10 cellular contexts compared by ENCODE assay signal in genomic region chr17:43175213-43176118, GRCh38. TPM values are rescaled to one million over a fixed set of nuclear protein-coding genes. Genes with fewer than 3 reads are reported as not detected.
DNase-seq lines count a peak whose midpoint lies in the region; ATAC-seq and TF ChIP-seq lines count a peak whose summit lies in the region.
"Had no signal": no experiment of that assay in that cellular context is flagged by ENCODE, and none has a peak within 500 bp of the region (broad histone marks: within the 10 kb centered on the region; RNA-seq: fewer than 3 reads in every experiment).

No MANE protein-coding gene starts in this region.

- H3K4me3 ChIP-seq in BJ (ENCODE audit: low read depth, low read length) (no peak overlapping the region), MM.1S (ENCODE audit: low read length) (no peak overlapping the region), neutrophil (ENCODE audit: low read depth in 1 of 2, low read length in 1 of 2) (no peak overlapping the region)

- H3K36me3 ChIP-seq in BJ (ENCODE audit: control insufficient read depth, insufficient read depth, low read length) (peaks cover 4% of the 10 kb centered on the region), MM.1S (replicated peaks; ENCODE audit: insufficient read depth, low read length) (no peaks in the 10 kb centered on the region; the same call in 1 of the 2 replicates), neutrophil (peaks cover 50% of the 10 kb centered on the region)

- POLR2A ChIA-PET in BJ (lab: Charles Lee) = no interaction called here

- H3K4me2 ChIP-seq in MM.1S (ENCODE audit: low read depth, low read length) = peak overlapping the region; percentile 16; the same call in 1 of the 2 replicates

- ATAC-seq in HG03520 (IDR thresholded peaks at IDR 0.05; ENCODE audit: unreplicated experiment) = no peak

- H3K27me3 ChIP-seq in BJ (ENCODE audit: control insufficient read depth, insufficient read depth, low read length) (no peaks in the 10 kb centered on the region), MM.1S (replicated peaks; ENCODE audit: insufficient read depth, low read length) (no peaks in the 10 kb centered on the region), neutrophil (no peaks in the 10 kb centered on the region)

- H3F3A ChIP-seq in MM.1S (ENCODE audit: insufficient read depth, low read length) = peaks cover 20% of the 10 kb centered on the region; the same call in 1 of the 2 replicates

- H3K9ac ChIP-seq in MM.1S (ENCODE audit: low read length) = 0 out of 2 replicates have a peak overlapping the region, but pooled peaks have one; percentile 2

- no peaks in the 10 kb centered on the region for H4K20me1 ChIP-seq in MM.1S (ENCODE audit: insufficient read depth, low read length)

- H3K4me1 ChIP-seq in MM.1S (ENCODE audit: low read length) (peaks cover 21% of the 10 kb centered on the region), neutrophil (ENCODE audit: control insufficient read depth in 1 of 2, insufficient read depth in 1 of 2, low read depth in 1 of 2, low read length in 1 of 2) (peaks cover 27 to 30% of the 10 kb centered on the region in 2 experiments)

- H3K9me2 ChIP-seq in MM.1S (replicated peaks; ENCODE audit: insufficient read depth, low read length) = no peaks in the 10 kb centered on the region

- H3K9me3 ChIP-seq in MM.1S (replicated peaks; ENCODE audit: insufficient read depth, low read length) = no peaks in the 10 kb centered on the region
- no peaks in the 10 kb centered on the region for H3K9me3 ChIP-seq in neutrophil

- DNase-seq in BJ (ENCODE audit: low read depth) (peak; percentile 91), MM.1S (no peak), NCI-H69 (lab: John Stamatoyannopoulos, UW) (no peak), SK-N-DZ (ENCODE audit: low spot score) (no peak), HUDEP-2 (lab: John Stamatoyannopoulos, UW; ENCODE audit: unreplicated experiment in 76 of 76) (no peak)
- DNase-seq: activated CD4-positive, alpha-beta T cell treated with anti-CD3 and anti-CD28 coated beads, Interleukin-2, amount 50 U/mL, for 4 hours; GDM1 had no signal

- CTCF ChIA-PET in BJ (lab: Yijun Ruan, JAX) = no interaction called here

- H3K79me2 ChIP-seq in MM.1S (ENCODE audit: low read length) = peaks cover 44% of the 10 kb centered on the region

- peak overlapping the region; percentile 40; the same call in 1 of the 2 replicates for H3K27ac ChIP-seq in MM.1S (ENCODE audit: low read length)
- peak overlapping the region; percentile 3 for H3K27ac ChIP-seq in cingulate gyrus (ENCODE audit: low read depth, low read length)
- peak overlapping the region; percentile 38 for H3K27ac ChIP-seq in neutrophil

- no peak overlapping the region for H2AFZ ChIP-seq in MM.1S (ENCODE audit: low read length)

- no peak for TF ChIP-seq CTCF in BJ (IDR thresholded peaks at IDR 0.05; ENCODE audit: insufficient read depth, low read depth, low read length)
- no peak for TF ChIP-seq CTCF in MM.1S (IDR thresholded peaks at IDR 0.05; ENCODE audit: low read length)
- TF ChIP-seq CTCF in neutrophil (IDR thresholded peaks at IDR 0.05) = no peak

RNA-seq across cellular contexts. Expression of gene NBR1, which starts 4.5 kb away (rescaled TPM):
- polyA plus RNA-seq in BJ (2011; rRNA removed) = 130 and 142 TPM in 2 replicates
- 79.6 and 118 TPM in 2 replicates for polyA minus RNA-seq in BJ (2011; rRNA and poly(A)+ RNA removed)
- 44.4 and 51.1 TPM in 2 replicates for polyA plus RNA-seq in SK-N-DZ (2014; cell fraction: cytosol; rRNA removed)
- polyA plus RNA-seq in SK-N-DZ (2014; cell fraction: nucleus; rRNA removed) = 24.5 and 27.4 TPM in 2 replicates

RNA-seq across cellular contexts. Expression of gene TMEM106A, which starts 36.2 kb away (rescaled TPM):
- polyA plus RNA-seq in BJ (2011; rRNA removed) = 7.0 and 9.3 TPM in 2 replicates
- 13.5 and 14.0 TPM in 2 replicates for polyA minus RNA-seq in BJ (2011; rRNA and poly(A)+ RNA removed)
- polyA plus RNA-seq in SK-N-DZ (2014; cell fraction: cytosol; rRNA removed) = 0.10 TPM in 1 of 2 replicates, not detected in the other
- polyA plus RNA-seq in SK-N-DZ (2014; cell fraction: nucleus; rRNA removed) = 0.15 and 1.6 TPM in 2 replicates

RNA-seq across cellular contexts. Expression of gene BRCA1, which starts 50.3 kb away (rescaled TPM):
- polyA plus RNA-seq in BJ (2011; rRNA removed) = 9.4 and 12.6 TPM in 2 replicates
- 22.0 and 30.9 TPM in 2 replicates for polyA minus RNA-seq in BJ (2011; rRNA and poly(A)+ RNA removed)
- polyA plus RNA-seq in SK-N-DZ (2014; cell fraction: cytosol; rRNA removed) = 45.5 and 61.6 TPM in 2 replicates
- polyA plus RNA-seq in SK-N-DZ (2014; cell fraction: nucleus; rRNA removed) = 27.9 and 37.2 TPM in 2 replicates

RNA-seq across cellular contexts. Expression of gene CCDC200, which starts 53.0 kb away (rescaled TPM):
- not detected in 2 replicates for polyA plus RNA-seq in BJ (2011; rRNA removed)
- not detected in 2 replicates for polyA minus RNA-seq in BJ (2011; rRNA and poly(A)+ RNA removed)
- not detected in 2 replicates for polyA plus RNA-seq in SK-N-DZ (2014; cell fraction: cytosol; rRNA removed)
- polyA plus RNA-seq in SK-N-DZ (2014; cell fraction: nucleus; rRNA removed) = not detected in 2 replicates

RNA-seq across cellular contexts. Expression of gene RNU2-1, which starts 58.3 kb away (rescaled TPM):
- polyA plus RNA-seq in BJ (2011; rRNA removed) = not detected in 2 replicates
- not detected in 2 replicates for polyA minus RNA-seq in BJ (2011; rRNA and poly(A)+ RNA removed)
- not detected in 2 replicates for polyA plus RNA-seq in SK-N-DZ (2014; cell fraction: cytosol; rRNA removed)
- not detected in 2 replicates for polyA plus RNA-seq in SK-N-DZ (2014; cell fraction: nucleus; rRNA removed)
